1 cellular context compared by ENCODE assay signal in genomic region chr7:96023376-96023775, GRCh38.
TF ChIP-seq lines count a peak whose summit lies in the region.

No MANE protein-coding gene starts in this region.

TF ChIP-seq in SK-N-SH treated with all-trans-retinoic acid at 6 μM for 48 hours, 23 proteins besides CTCF, POLR2A, EP300 and RAD21 (continued from another document):
- TF ChIP-seq CSRNP3 (CRISPR knock-in tag; IDR thresholded peaks at IDR 0.05): no peak
